Comparison of ENCODE assay signal across 21 cellular contexts in genomic region chr12:12025799-12026386, GRCh38. TPM values are rescaled to one million over a fixed set of nuclear protein-coding genes. Genes with fewer than 3 reads are reported as not detected.
DNase-seq lines count a peak whose midpoint lies in the region; ATAC-seq and TF ChIP-seq lines count a peak whose summit lies in the region.
"Had no signal": no experiment of that assay in that cellular context is flagged by ENCODE, and none has a peak within 500 bp of the region (broad histone marks: within the 10 kb centered on the region; RNA-seq: fewer than 3 reads in every experiment).

No MANE protein-coding gene starts in this region.

- no peak overlapping the region for H2AFZ ChIP-seq in OCI-LY1 (ENCODE audit: low read length)

- 94% methylated on average over 2 of the region's 2 CpGs for WGBS in esophagus muscularis mucosa

- no peaks in the 10 kb centered on the region for H3K27me3 ChIP-seq in CD4-positive, alpha-beta T cell (ENCODE audit: control insufficient read depth, insufficient read depth, low read length)
- no peaks in the 10 kb centered on the region for H3K27me3 ChIP-seq in OCI-LY1 (ENCODE audit: insufficient read depth, low read length)
- no peaks in the 10 kb centered on the region for H3K27me3 ChIP-seq in esophagus muscularis mucosa
- H3K27me3 ChIP-seq: heart left ventricle, SJCRH30, upper lobe of right lung had no signal

- 0 out of 2 replicates have a peak, but pooled peaks cover 10% of the 10 kb centered on the region for H3F3A ChIP-seq in OCI-LY1 (ENCODE audit: insufficient read depth, low read length)

- H3K4me2 ChIP-seq in OCI-LY1 (ENCODE audit: low read length), result no peak overlapping the region

- H3K27ac ChIP-seq in CD4-positive, alpha-beta T cell (ENCODE audit: low read depth, low read length), result no peak overlapping the region
- H3K27ac ChIP-seq in OCI-LY1 (ENCODE audit: low read depth, low read length, poor library complexity, severe bottlenecking), result peak overlapping the region; percentile 98
- no peak overlapping the region for H3K27ac ChIP-seq in esophagus muscularis mucosa (replicated peaks in 1 of 4)
- H3K27ac ChIP-seq: 22Rv1, SJCRH30, upper lobe of right lung had no signal

- POLR2A ChIA-PET in CD4-positive, alpha-beta T cell (lab: Charles Lee), result interaction anchor here (0.6 to 1.9 kb wide), 4 partner anchors 13 to 680 kb away, joined by 3 to 13 read pairs (median 3); no protein-coding TSS in a partner anchor

- peaks cover 67% of the 10 kb centered on the region for H3K4me1 ChIP-seq in OCI-LY1 (ENCODE audit: insufficient read depth, low read length, severe bottlenecking)
- H3K4me1 ChIP-seq in esophagus muscularis mucosa, result no peaks in the 10 kb centered on the region
- H3K4me1 ChIP-seq: SJCRH30, upper lobe of right lung had no signal

- DNase-seq in DMS153 (lab: John Stamatoyannopoulos, UW) (peak; percentile 30), DMS153 treated with DMSO at 0.1 percent for 48 hours (lab: John Stamatoyannopoulos, UW; ENCODE audit: unreplicated experiment) (no peak), esophagus muscularis mucosa (ENCODE audit: extremely low spot score) (peak; percentile 8), erythroblast (lab: John Stamatoyannopoulos, UW) (no peak)
- DNase-seq in CD4-positive, alpha-beta T cell, result no peak
- no peak for DNase-seq in stimulated activated CD4-positive, alpha-beta T cell treated with anti-CD3 and anti-CD28 coated beads, Interleukin-15, amount 100 ng/mL, for 24 hours
- DNase-seq: AML-193, cortex of kidney, heart left ventricle, NCI-H526 treated with DMSO at 0.1 percent for 48 hours, SJCRH30, upper lobe of right lung had no signal

- H3K36me3 Mint-ChIP-seq in CD4-positive, alpha-beta T cell (ENCODE audit: low read depth), result no peaks in the 10 kb centered on the region
- H3K36me3 Mint-ChIP-seq: mesothelial cell of epicardium, WTC11 had no signal

- no peak for TF ChIP-seq CTCF in CD4-positive, alpha-beta T cell (IDR thresholded peaks at IDR 0.05)
- TF ChIP-seq CTCF in OCI-LY1 (IDR thresholded peaks at IDR 0.05; ENCODE audit: low read length), result no peak
- no peak for TF ChIP-seq CTCF in esophagus muscularis mucosa (IDR thresholded peaks at IDR 0.05)

- no peaks in the 10 kb centered on the region for H3K9me2 ChIP-seq in OCI-LY1 (ENCODE audit: low read depth, low read length)

- no peaks in the 10 kb centered on the region for H3K79me2 ChIP-seq in OCI-LY1 (ENCODE audit: insufficient read depth, low read length)

- CTCF ChIA-PET in CD4-positive, alpha-beta T cell (lab: Charles Lee), result interaction anchor here (1.8 kb wide), 1 partner anchor 445 kb away, joined by 3 read pairs; no protein-coding TSS in a partner anchor

- TF ChIP-seq POLR2A in esophagus muscularis mucosa (IDR thresholded peaks at IDR 0.05; ENCODE audit: low read depth) (no peak), erythroblast (IDR thresholded peaks at IDR 0.05; ENCODE audit: low read length) (no peak)

- H3K27me3 Mint-ChIP-seq in CD4-positive, alpha-beta T cell, result no peaks in the 10 kb centered on the region

- TF ChIP-seq EP300 in esophagus muscularis mucosa (IDR thresholded peaks at IDR 0.05), result no peak

- intact Hi-C loops in CD4-positive, alpha-beta T cell (cut with DNase I, micrococcal nuclease), result no loop called here
- intact Hi-C loops in esophagus muscularis mucosa (cut with DNase I), result no loop called here

- no peaks in the 10 kb centered on the region for H3K36me3 ChIP-seq in OCI-LY1 (ENCODE audit: insufficient read depth, low read length)
- H3K36me3 ChIP-seq in esophagus muscularis mucosa, result no peaks in the 10 kb centered on the region
- H3K36me3 ChIP-seq: heart left ventricle, SJCRH30, upper lobe of right lung had no signal

- peak overlapping the region; percentile 59; the same call in 1 of the 2 replicates for H3K9ac ChIP-seq in OCI-LY1 (ENCODE audit: low read length)

- H3K4me3 Mint-ChIP-seq in CD4-positive, alpha-beta T cell, result no peak overlapping the region
- H3K4me3 Mint-ChIP-seq: mesothelial cell of epicardium, WTC11 had no signal

- no peaks in the 10 kb centered on the region for H3K9me3 ChIP-seq in CD4-positive, alpha-beta T cell (ENCODE audit: control insufficient read depth, low read length)
- H3K9me3 ChIP-seq in OCI-LY1 (ENCODE audit: low read length), result peaks cover 9% of the 10 kb centered on the region; the same call in 1 of the 2 replicates
- H3K9me3 ChIP-seq in esophagus muscularis mucosa, result no peaks in the 10 kb centered on the region
- H3K9me3 ChIP-seq: SJCRH30, upper lobe of right lung had no signal

- H3K9me3 Mint-ChIP-seq in CD4-positive, alpha-beta T cell, result peaks cover 6% of the 10 kb centered on the region

- H3K4me1 Mint-ChIP-seq in CD4-positive, alpha-beta T cell (ENCODE audit: low read depth), result peaks cover 35% of the 10 kb centered on the region
- H3K4me1 Mint-ChIP-seq: mesothelial cell of epicardium, WTC11 had no signal

- peak overlapping the region; percentile 68 for H3K27ac Mint-ChIP-seq in CD4-positive, alpha-beta T cell
- H3K27ac Mint-ChIP-seq: mesothelial cell of epicardium, WTC11 had no signal

- H4K20me1 ChIP-seq in OCI-LY1 (ENCODE audit: insufficient read depth, low read length), result no peaks in the 10 kb centered on the region

- no peak for ATAC-seq in CD4-positive, alpha-beta T cell (ENCODE audit: poor library complexity)
- no peak for ATAC-seq in GM18868 (IDR thresholded peaks at IDR 0.05; ENCODE audit: unreplicated experiment)
- ATAC-seq: heart left ventricle, Panc1, upper lobe of right lung, WTC11 had no signal

- no peak overlapping the region for H3K4me3 ChIP-seq in OCI-LY1 (ENCODE audit: low read depth, low read length, poor library complexity, severe bottlenecking)
- no peak overlapping the region for H3K4me3 ChIP-seq in esophagus muscularis mucosa
- H3K4me3 ChIP-seq: heart left ventricle, SJCRH30, skin epidermis, upper lobe of right lung had no signal

RNA-seq across cellular contexts. Expression of gene BCL2L14, which starts 44.8 kb away (rescaled TPM):
- under 1 TPM; 0.28 to 0.38 TPM for total RNA-seq in CD4-positive, alpha-beta T cell
- not detected for total RNA-seq in esophagus muscularis mucosa
- total RNA-seq: G401, heart left ventricle, mesothelial cell of epicardium, pulmonary artery endothelial cell, SJCRH30 had no signal

Comparison
In these comparisons a context has a peak if more than half of its experiments do, and no peak if none do; other contexts are left out.
1. DNase-seq: peak in DMS153 (single experiment) and esophagus muscularis mucosa (single experiment); none in DMS153 treated with DMSO at 0.1 percent for 48 hours (single experiment), CD4-positive, alpha-beta T cell (0 of 10), stimulated activated CD4-positive, alpha-beta T cell treated with anti-CD3 and anti-CD28 coated beads, Interleukin-15, amount 100 ng/mL, for 24 hours (single experiment) and erythroblast (0 of 2).